In the genomic region with DNA sequence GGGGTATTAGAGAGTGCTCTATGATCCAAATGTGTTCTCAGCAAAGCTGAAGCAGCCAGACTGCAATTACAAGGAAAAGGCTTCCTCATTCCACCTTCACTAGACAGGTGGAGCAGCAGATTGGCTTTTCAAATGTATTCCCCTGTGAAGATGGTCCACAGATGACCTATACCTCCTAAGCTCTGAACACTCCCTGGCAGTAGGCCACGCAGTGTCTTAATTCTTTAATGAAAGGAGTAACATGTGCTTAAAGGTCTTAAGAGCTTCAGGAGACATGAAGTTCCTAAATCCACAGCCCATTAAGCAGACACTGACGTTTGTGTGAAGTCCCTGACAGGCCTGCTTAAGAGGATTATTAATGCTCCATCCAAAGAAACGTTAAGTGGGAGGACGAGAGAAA, we compare ENCODE assay signal across 25 cellular contexts.
A peak's percentile ranks its signal among the peaks of the same experiment; 100 is the strongest.
DNase-seq lines count a peak whose midpoint lies in the region; ATAC-seq and TF ChIP-seq lines count a peak whose summit lies in the region.
"Had no signal": no experiment of that assay in that cellular context is flagged by ENCODE, and none has a peak within 500 bp of the region (broad histone marks: within the 10 kb centered on the region; RNA-seq: fewer than 3 reads in every experiment).

No MANE protein-coding gene starts in this region.

- H3K27me3 ChIP-seq in A673 (replicated peaks; ENCODE audit: insufficient read depth, low read depth, low read length, poor library complexity), result no peaks in the 10 kb centered on the region
- H3K27me3 ChIP-seq in HCT116 (ENCODE audit: insufficient read depth, low read length), result no peaks in the 10 kb centered on the region
- no peaks in the 10 kb centered on the region for H3K27me3 ChIP-seq in adrenal gland
- H3K27me3 ChIP-seq: BLaER1, dorsolateral prefrontal cortex, upper lobe of right lung had no signal

- H3K4me2 ChIP-seq in HCT116 (ENCODE audit: low read length), result no peak overlapping the region
- H3K4me2 ChIP-seq: BLaER1 had no signal

- H3K4me1 ChIP-seq in A673 (ENCODE audit: insufficient read depth, low read length, poor library complexity, severe bottlenecking), result no peaks in the 10 kb centered on the region
- H3K4me1 ChIP-seq in HCT116 (ENCODE audit: control insufficient read depth in 1 of 2, insufficient read depth in 2 of 2, low read length in 2 of 2), result no peaks in the 10 kb centered on the region
- no peaks in the 10 kb centered on the region for H3K4me1 ChIP-seq in adrenal gland (replicated peaks in 1 of 2)
- H3K4me1 ChIP-seq: BLaER1, parathyroid adenoma, upper lobe of right lung had no signal

- no peak overlapping the region for H3K9ac ChIP-seq in HCT116 (ENCODE audit: low read length)
- H3K9ac ChIP-seq: BLaER1, parathyroid adenoma had no signal

- H4K20me1 ChIP-seq in HCT116 (ENCODE audit: insufficient read depth), result no peaks in the 10 kb centered on the region
- H4K20me1 ChIP-seq: BLaER1 had no signal

- H3K27me3 Mint-ChIP-seq in glutamatergic neuron (ENCODE audit: unreplicated experiment) (no peaks in the 10 kb centered on the region), Calu3 (ENCODE audit: unreplicated experiment) (no peaks in the 10 kb centered on the region)
- H3K27me3 Mint-ChIP-seq in stimulated activated naive B cell treated with anti-CD40 and anti-IgM and Interleukin-4, amounts not matched to agents 10 μg/mL and 1 μg/mL and 100 μg/mL, for 72 hours, result no peaks in the 10 kb centered on the region
- H3K27me3 Mint-ChIP-seq: IgD-negative memory B cell had no signal

- RAD21 ChIA-PET in HCT116 (lab: Charles Lee; ENCODE audit: low non-redundant PET in 1 of 2, low total read pairs in 2 of 2, uncharacterized antibody in 2 of 2, unreplicated experiment in 2 of 2), result no interaction called here

- peak; percentile 9 for DNase-seq in A673 (ENCODE audit: low spot score)
- DNase-seq in HCT116 (ENCODE audit: low read depth, low spot score), result no peak
- peak; percentile 30 for DNase-seq in OCI-M1 (lab: John Stamatoyannopoulos, UW)
- no peak for DNase-seq in glutamatergic neuron
- no peak for DNase-seq in stimulated activated naive B cell treated with anti-CD40 and anti-IgM and Interleukin-4, amounts not matched to agents 10 μg/mL and 1 μg/mL and 100 μg/mL, for 72 hours
- no peak for DNase-seq in adrenal gland
- no peak for DNase-seq in Calu3
- DNase-seq: activated CD4-positive, alpha-beta T cell treated with anti-CD3 and anti-CD28 coated beads for 36 hours; activated naive CD8-positive, alpha-beta T cell treated with anti-CD3 and anti-CD28 coated beads for 36 hours; activated T-cell treated with anti-CD3 and anti-CD28 coated beads for 4 hours; dorsolateral prefrontal cortex; NCI-H1092; NCI-H1694 treated with DMSO at 0.1 percent for 48 hours; NCI-H2227 treated with DMSO at 0.1 percent for 48 hours; NCI-H748 treated with DMSO at 0.1 percent for 48 hours; stimulated activated CD4-positive, alpha-beta T cell treated with anti-CD3 and anti-CD28 coated beads, Interleukin-4, amount 100 ng/mL, for 24 hours; T-helper 17 cell; upper lobe of right lung had no signal

- H3K9me3 ChIP-seq in A673 (ENCODE audit: low read depth, low read length, poor library complexity, severe bottlenecking), result no peaks in the 10 kb centered on the region
- H3K9me3 ChIP-seq in HCT116 (ENCODE audit: control insufficient read depth in 1 of 2, insufficient read depth in 1 of 2, low read depth in 1 of 2, low read length in 2 of 2), result no peaks in the 10 kb centered on the region
- no peaks in the 10 kb centered on the region for H3K9me3 ChIP-seq in adrenal gland (replicated peaks in 1 of 3)
- H3K9me3 ChIP-seq: BLaER1, upper lobe of right lung had no signal

- no peaks in the 10 kb centered on the region for H3K36me3 ChIP-seq in A673 (ENCODE audit: insufficient read depth, low read length, poor library complexity, severe bottlenecking)
- no peaks in the 10 kb centered on the region; a peak in 1 of 4 replicates for H3K36me3 ChIP-seq in HCT116 (ENCODE audit: control insufficient read depth in 1 of 2, insufficient read depth in 2 of 2, low read length in 2 of 2)
- H3K36me3 ChIP-seq in adrenal gland (replicated peaks in 1 of 2), result peaks cover 0 to 22% of the 10 kb centered on the region in 2 donors

- no peaks in the 10 kb centered on the region for H3K9me2 ChIP-seq in HCT116 (ENCODE audit: insufficient read depth)

- BruUV-seq in A673 (replicated peaks; lab: Mats Ljungman, UMichigan) (no TSS peak), HCT116 (replicated peaks; lab: Mats Ljungman, UMichigan) (no TSS peak), Calu3 (replicated peaks; lab: Mats Ljungman, UMichigan) (no TSS peak)

- intact Hi-C loops in A673 (cut with micrococcal nuclease; ENCODE audit: unreplicated experiment), result no loop called here
- intact Hi-C loops in HCT116 (cut with micrococcal nuclease), result no loop called here
- intact Hi-C loops in adrenal gland (cut with DNase I), result no loop called here
- intact Hi-C loops in Calu3 (cut with micrococcal nuclease; ENCODE audit: unreplicated experiment), result no loop called here

- H3K9me3 Mint-ChIP-seq in glutamatergic neuron (ENCODE audit: unreplicated experiment) (no peaks in the 10 kb centered on the region), Calu3 (ENCODE audit: low read depth, unreplicated experiment) (no peaks in the 10 kb centered on the region)
- H3K9me3 Mint-ChIP-seq in stimulated activated naive B cell treated with anti-CD40 and anti-IgM and Interleukin-4, amounts not matched to agents 10 μg/mL and 1 μg/mL and 100 μg/mL, for 72 hours, result no peaks in the 10 kb centered on the region
- H3K9me3 Mint-ChIP-seq: activated naive CD8-positive, alpha-beta T cell treated with anti-CD3 and anti-CD28 coated beads for 36 hours; IgD-negative memory B cell; stimulated activated effector memory CD8-positive, alpha-beta T cell treated with anti-CD3 and anti-CD28 coated beads, Interleukin-12 subunit alpha, Interleukin-12 subunit beta, amount 100 ng/mL, for 72 hours had no signal

- H3K79me2 ChIP-seq in HCT116 (ENCODE audit: insufficient read depth, low read length), result no peaks in the 10 kb centered on the region
- H3K79me2 ChIP-seq: parathyroid adenoma had no signal

- no peak for TF ChIP-seq POLR2A in HCT116 (IDR thresholded peaks at IDR 0.05; ENCODE audit: borderline replicate concordance, extremely low read depth, insufficient read depth, insufficient read length)
- TF ChIP-seq POLR2A in adrenal gland (IDR thresholded peaks at IDR 0.05), result no peak

- H3K27ac Mint-ChIP-seq in glutamatergic neuron (ENCODE audit: unreplicated experiment), result peak overlapping the region; percentile 87
- H3K27ac Mint-ChIP-seq in stimulated activated naive B cell treated with anti-CD40 and anti-IgM and Interleukin-4, amounts not matched to agents 10 μg/mL and 1 μg/mL and 100 μg/mL, for 72 hours, result no peak overlapping the region
- no peak overlapping the region for H3K27ac Mint-ChIP-seq in Calu3 (ENCODE audit: unreplicated experiment)
- H3K27ac Mint-ChIP-seq: activated CD4-positive, alpha-beta T cell treated with anti-CD3 and anti-CD28 coated beads for 36 hours; activated naive CD8-positive, alpha-beta T cell treated with anti-CD3 and anti-CD28 coated beads for 36 hours; IgD-negative memory B cell; stimulated activated effector memory CD8-positive, alpha-beta T cell treated with anti-CD3 and anti-CD28 coated beads, Interleukin-12 subunit alpha, Interleukin-12 subunit beta, amount 100 ng/mL, for 72 hours; T-helper 17 cell had no signal

- H3K27ac ChIP-seq in A673 (ENCODE audit: low read depth, low read length, poor library complexity, severe bottlenecking) (no peak overlapping the region), HCT116 (ENCODE audit: low read depth, low read length) (no peak overlapping the region), adrenal gland (no peak overlapping the region)
- H3K27ac ChIP-seq: BLaER1, parathyroid adenoma, SK-N-MC, upper lobe of right lung had no signal

- TF ChIP-seq RAD21 in HCT116 (IDR thresholded peaks at IDR 0.05; ENCODE audit: low read depth), result peak; percentile 36; the same call in 1 of the 2 replicates

- POLR2A ChIA-PET in A673 (lab: Charles Lee; ENCODE audit: low non-redundant PET), result no interaction called here
- POLR2A ChIA-PET in HCT116 (lab: Charles Lee), result no interaction called here

- no peak for TF ChIP-seq CTCF in A673 (conservative IDR thresholded peaks at IDR 0.05; ENCODE audit: low read depth, low read length)
- no peak for TF ChIP-seq CTCF in HCT116 (IDR thresholded peaks at IDR 0.05 in 2 of 3, conservative IDR thresholded peaks at IDR 0.05 in 1 of 3; ENCODE audit: borderline replicate concordance in 1 of 3, insufficient read depth in 1 of 3, low read depth in 2 of 3, low read length in 2 of 3)
- TF ChIP-seq CTCF in glutamatergic neuron (IDR thresholded peaks at IDR 0.05; ENCODE audit: partially characterized antibody, unreplicated experiment), result no peak
- no peak for TF ChIP-seq CTCF in adrenal gland (IDR thresholded peaks at IDR 0.05)
- no peak for TF ChIP-seq CTCF in Calu3 (IDR thresholded peaks at IDR 0.05; ENCODE audit: unreplicated experiment)

- CTCF ChIA-PET in A673 (lab: Charles Lee), result no interaction called here
- CTCF ChIA-PET in HCT116 (lab: Charles Lee), result no interaction called here
- CTCF ChIA-PET in Calu3 (lab: Charles Lee), result interaction anchor here (0.6 kb wide), 1 partner anchor 129 kb away, joined by 4 read pairs; no protein-coding TSS in a partner anchor

- H3K4me3 Mint-ChIP-seq in glutamatergic neuron (ENCODE audit: unreplicated experiment) (no peak overlapping the region), Calu3 (ENCODE audit: low read depth, unreplicated experiment) (no peak overlapping the region)
- no peak overlapping the region for H3K4me3 Mint-ChIP-seq in stimulated activated naive B cell treated with anti-CD40 and anti-IgM and Interleukin-4, amounts not matched to agents 10 μg/mL and 1 μg/mL and 100 μg/mL, for 72 hours
- H3K4me3 Mint-ChIP-seq: activated CD4-positive, alpha-beta T cell treated with anti-CD3 and anti-CD28 coated beads for 36 hours; activated naive CD8-positive, alpha-beta T cell treated with anti-CD3 and anti-CD28 coated beads for 36 hours; IgD-negative memory B cell; stimulated activated effector memory CD8-positive, alpha-beta T cell treated with anti-CD3 and anti-CD28 coated beads, Interleukin-12 subunit alpha, Interleukin-12 subunit beta, amount 100 ng/mL, for 72 hours; T-helper 17 cell had no signal

- H3K4me3 ChIP-seq in A673 (ENCODE audit: low read depth, low read length, poor library complexity, severe bottlenecking), result no peak overlapping the region
- H3K4me3 ChIP-seq in HCT116 (replicated peaks in 1 of 2; ENCODE audit: low read depth in 1 of 2, low read length in 2 of 2), result no peak overlapping the region
- H3K4me3 ChIP-seq in adrenal gland, result no peak overlapping the region
- H3K4me3 ChIP-seq: BLaER1, dorsolateral prefrontal cortex, SK-N-MC, upper lobe of right lung had no signal

- H3K4me1 Mint-ChIP-seq in glutamatergic neuron (ENCODE audit: low read depth, unreplicated experiment) (peaks cover 14% of the 10 kb centered on the region), Calu3 (ENCODE audit: low read depth, unreplicated experiment) (no peaks in the 10 kb centered on the region)
- H3K4me1 Mint-ChIP-seq in stimulated activated naive B cell treated with anti-CD40 and anti-IgM and Interleukin-4, amounts not matched to agents 10 μg/mL and 1 μg/mL and 100 μg/mL, for 72 hours, result no peaks in the 10 kb centered on the region
- H3K4me1 Mint-ChIP-seq: activated CD4-positive, alpha-beta T cell treated with anti-CD3 and anti-CD28 coated beads for 36 hours; activated naive CD8-positive, alpha-beta T cell treated with anti-CD3 and anti-CD28 coated beads for 36 hours; IgD-negative memory B cell; stimulated activated effector memory CD8-positive, alpha-beta T cell treated with anti-CD3 and anti-CD28 coated beads, Interleukin-12 subunit alpha, Interleukin-12 subunit beta, amount 100 ng/mL, for 72 hours had no signal

- H2AFZ ChIP-seq in HCT116 (ENCODE audit: low read depth, low read length, poor library complexity, severe bottlenecking), result no peak overlapping the region
- H2AFZ ChIP-seq: parathyroid adenoma had no signal

- H3K36me3 Mint-ChIP-seq in glutamatergic neuron (ENCODE audit: unreplicated experiment) (no peaks in the 10 kb centered on the region), Calu3 (ENCODE audit: insufficient read depth, unreplicated experiment) (no peaks in the 10 kb centered on the region)
- H3K36me3 Mint-ChIP-seq in stimulated activated naive B cell treated with anti-CD40 and anti-IgM and Interleukin-4, amounts not matched to agents 10 μg/mL and 1 μg/mL and 100 μg/mL, for 72 hours, result peaks cover 3 to 7% of the 10 kb centered on the region in 2 donors
- H3K36me3 Mint-ChIP-seq: activated naive CD8-positive, alpha-beta T cell treated with anti-CD3 and anti-CD28 coated beads for 36 hours; stimulated activated effector memory CD8-positive, alpha-beta T cell treated with anti-CD3 and anti-CD28 coated beads, Interleukin-12 subunit alpha, Interleukin-12 subunit beta, amount 100 ng/mL, for 72 hours had no signal

- 76 to 88% (median 82%) methylated on average over 4 of the region's 4 CpGs for WGBS in adrenal gland, 4 donors

- ATAC-seq in HCT116, result no peak
- no peak for ATAC-seq in GM18870 (IDR thresholded peaks at IDR 0.05; ENCODE audit: unreplicated experiment)
- no peak for ATAC-seq in stimulated activated naive B cell treated with anti-CD40 and anti-IgM and Interleukin-4, amounts not matched to agents 10 μg/mL and 1 μg/mL and 100 μg/mL, for 72 hours (replicated peaks)
- ATAC-seq: activated CD4-positive, alpha-beta T cell treated with anti-CD3 and anti-CD28 coated beads for 36 hours; sciatic nerve; stimulated activated effector memory CD8-positive, alpha-beta T cell treated with anti-CD3 and anti-CD28 coated beads, Interleukin-12 subunit alpha, Interleukin-12 subunit beta, amount 100 ng/mL, for 72 hours; T-helper 17 cell; upper lobe of right lung had no signal

Comparison
In these comparisons a context has a peak if more than half of its experiments do, and no peak if none do; other contexts are left out.
1. DNase-seq: peak in A673 (single experiment) and OCI-M1 (single experiment); none in HCT116 (single experiment), glutamatergic neuron (single experiment), stimulated activated naive B cell treated with anti-CD40 and anti-IgM and Interleukin-4, amounts not matched to agents 10 μg/mL and 1 μg/mL and 100 μg/mL, for 72 hours (single experiment), adrenal gland (0 of 7) and Calu3 (single experiment).